ENCODE assay signal across 7 cellular contexts in genomic region chr11:112226062-112226921, GRCh38. TPM values are rescaled to one million over a fixed set of nuclear protein-coding genes. Genes with fewer than 3 reads are reported as not detected.
DNase-seq lines count a peak whose midpoint lies in the region; ATAC-seq and TF ChIP-seq lines count a peak whose summit lies in the region.

TSS of gene PTS (plus strand) at chr11:112226428. CDS start at chr11:112226444, 16 bp downstream.

- H3K4me1 ChIP-seq in hepatocyte (ENCODE audit: insufficient read depth), result peaks cover 3% of the 10 kb centered on the region

- no peaks in the 10 kb centered on the region for H3K36me3 ChIP-seq in hepatocyte (replicated peaks; ENCODE audit: insufficient read depth, low read depth)

- H3K9me3 ChIP-seq in hepatocyte (ENCODE audit: low read depth), result no peaks in the 10 kb centered on the region

- H3K27ac ChIP-seq in hepatocyte, result peak within 1 kb of the TSS; percentile 96

- ATAC-seq in GM18511 (IDR thresholded peaks at IDR 0.05; ENCODE audit: unreplicated experiment) (peak; percentile 97), HG02973 (IDR thresholded peaks at IDR 0.05; ENCODE audit: unreplicated experiment) (peak; percentile 94)

- H4K20me1 ChIP-seq in hepatocyte (ENCODE audit: insufficient read depth, poor library complexity, severe bottlenecking), result no peaks in the 10 kb centered on the region

- WGBS in hepatocyte (ENCODE audit: low lambda C conversion rate, missing lambda C conversion rate), result under 1% methylated on average over 41 of the region's 74 CpGs

- peak; percentile 5 for TF ChIP-seq CTCF in hepatocyte (IDR thresholded peaks at IDR 0.05; ENCODE audit: poor library complexity)
- no peak for TF ChIP-seq CTCF in retinal pigment epithelial cell (conservative IDR thresholded peaks at IDR 0.05; ENCODE audit: low read depth, low read length)

- H3K79me2 ChIP-seq in hepatocyte, result peaks cover 35% of the 10 kb centered on the region

- DNase-seq in NCI-H1930 (lab: John Stamatoyannopoulos, UW) (peak; percentile 64 to 81), T1000 (lab: John Stamatoyannopoulos, UW) (peak; percentile 49), astrocyte of the hippocampus (ENCODE audit: low read depth, low spot score) (peak; percentile 95), hepatocyte (ENCODE audit: low spot score) (peak; percentile 96), retinal pigment epithelial cell (ENCODE audit: low read depth) (peak; percentile 33)

- H3K9me2 ChIP-seq in hepatocyte (replicated peaks; ENCODE audit: insufficient read depth), result no peaks in the 10 kb centered on the region

- peak within 1 kb of the TSS; percentile 63 for H3K4me3 ChIP-seq in hepatocyte
- peak within 1 kb of the TSS; percentile 57 for H3K4me3 ChIP-seq in retinal pigment epithelial cell (ENCODE audit: low read length)

- peak within 1 kb of the TSS; percentile 78 for H3K4me2 ChIP-seq in hepatocyte

- H3K27me3 ChIP-seq in hepatocyte, result no peaks in the 10 kb centered on the region

- peak within 1 kb of the TSS; percentile 75 for H2AFZ ChIP-seq in hepatocyte

RNA-seq across cellular contexts. Expression of gene PTS, which starts in this region (rescaled TPM):
- 37.5 and 44.3 TPM in 2 replicates for total RNA-seq in hepatocyte
- polyA plus RNA-seq in hepatocyte, result 81.7 and 84.6 TPM in 2 replicates

Comparison
In these comparisons a context has a peak if more than half of its experiments do, and no peak if none do; other contexts are left out.
1. Peak in every context shown above with its lines: DNase-seq, ATAC-seq, H3K4me3 ChIP-seq and H3K27ac ChIP-seq.
2. DNase-seq: peak in every context shown above with its lines; median percentile 96 in hepatocyte; 95 in astrocyte of the hippocampus; 72 in NCI-H1930; 49 in T1000; 33 in retinal pigment epithelial cell.